8 cellular contexts compared by ENCODE assay signal in genomic region chrX:154486052-154486395, GRCh38. TPM values are rescaled to one million over a fixed set of nuclear protein-coding genes. Genes with fewer than 3 reads are reported as not detected.
A peak's percentile ranks its signal among the peaks of the same experiment; 100 is the strongest.
DNase-seq lines count a peak whose midpoint lies in the region; ATAC-seq, FAIRE-seq and TF ChIP-seq lines count a peak whose summit lies in the region.

No MANE protein-coding gene starts in this region.

- TF ChIP-seq POLR2A in heart left ventricle (IDR thresholded peaks at IDR 0.05) = no peak

- peaks cover 11% of the 10 kb centered on the region for H3K36me3 ChIP-seq in A673 (ENCODE audit: insufficient read depth, low read length, poor library complexity, severe bottlenecking)
- H3K36me3 ChIP-seq in heart left ventricle = peaks cover 0 to 9% (median 6%) of the 10 kb centered on the region in 9 donors

- H3K27ac Mint-ChIP-seq in activated T-helper 1 cell treated with anti-CD3 and anti-CD28 coated beads, Interleukin-12 subunit alpha, Interleukin-12 subunit beta, Interleukin-2, Interleukin-4 antibody, amounts not matched to agents 30 ng/mL and 10 ng/mL and 1 ng/mL, durations not matched to agents 14 hours and 24 hours and 36 hours = no peak overlapping the region

- CTCF ChIA-PET in A673 (lab: Charles Lee) = no interaction called here

- H3K4me3 ChIP-seq in A673 (ENCODE audit: low read depth, low read length, poor library complexity, severe bottlenecking) (peak overlapping the region; percentile 58), HFF-Myc (replicated peaks; ENCODE audit: low read depth, low read length) (peak overlapping the region; percentile 51), heart left ventricle (peak overlapping the region; percentile 50 to 92 (median 68))

- H3K9me3 ChIP-seq in A673 (ENCODE audit: low read depth, low read length, poor library complexity, severe bottlenecking) (no peaks in the 10 kb centered on the region), heart left ventricle (no peaks in the 10 kb centered on the region)

- no peak for ATAC-seq in heart left ventricle
- ATAC-seq in sciatic nerve = no peak

- DNase-seq in A673 (ENCODE audit: low spot score) (no peak), HFF-Myc (ENCODE audit: extremely low read depth, low read depth) (no peak), heart left ventricle (peak in 4 of 5 donors; percentile 27 to 73 (median 46)), sciatic nerve (ENCODE audit: low spot score) (peak; percentile 70), NCI-H1930 (lab: John Stamatoyannopoulos, UW) (no peak), D721Med (ENCODE audit: insufficient read length, low spot score) (no peak), DMS153 treated with DMSO at 0.1 percent for 48 hours (lab: John Stamatoyannopoulos, UW; ENCODE audit: unreplicated experiment) (no peak)
- DNase-seq in activated T-helper 1 cell treated with anti-CD3 and anti-CD28 coated beads, Interleukin-12 subunit alpha, Interleukin-12 subunit beta, Interleukin-2, Interleukin-4 antibody, amounts not matched to agents 30 ng/mL and 10 ng/mL and 1 ng/mL, durations not matched to agents 14 hours and 24 hours and 36 hours (ENCODE audit: low spot score) = peak; percentile 28

- no peaks in the 10 kb centered on the region for H3K27me3 Mint-ChIP-seq in activated T-helper 1 cell treated with anti-CD3 and anti-CD28 coated beads, Interleukin-12 subunit alpha, Interleukin-12 subunit beta, Interleukin-2, Interleukin-4 antibody, amounts not matched to agents 30 ng/mL and 10 ng/mL and 1 ng/mL, durations not matched to agents 14 hours and 24 hours and 36 hours (ENCODE audit: insufficient read depth)

- H3K27ac ChIP-seq in A673 (ENCODE audit: low read depth, low read length, poor library complexity, severe bottlenecking) (peak overlapping the region; percentile 72), heart left ventricle (peak overlapping the region; percentile 78 to 96 (median 92))

- H3K4me1 Mint-ChIP-seq in activated T-helper 1 cell treated with anti-CD3 and anti-CD28 coated beads, Interleukin-12 subunit alpha, Interleukin-12 subunit beta, Interleukin-2, Interleukin-4 antibody, amounts not matched to agents 30 ng/mL and 10 ng/mL and 1 ng/mL, durations not matched to agents 14 hours and 24 hours and 36 hours (ENCODE audit: low read depth) = peaks cover 14% of the 10 kb centered on the region

- H3K4me1 ChIP-seq in A673 (ENCODE audit: insufficient read depth, low read length, poor library complexity, severe bottlenecking) = peaks cover 5% of the 10 kb centered on the region
- peaks cover 0 to 39% (median 17%) of the 10 kb centered on the region in 12 donors for H3K4me1 ChIP-seq in heart left ventricle

- FAIRE-seq in D721Med (lab: Jason Lieb, UNC) = no peak

- peaks cover 11% of the 10 kb centered on the region for H3K36me3 Mint-ChIP-seq in activated T-helper 1 cell treated with anti-CD3 and anti-CD28 coated beads, Interleukin-12 subunit alpha, Interleukin-12 subunit beta, Interleukin-2, Interleukin-4 antibody, amounts not matched to agents 30 ng/mL and 10 ng/mL and 1 ng/mL, durations not matched to agents 14 hours and 24 hours and 36 hours (ENCODE audit: low read depth)

- POLR2A ChIA-PET in A673 (lab: Charles Lee; ENCODE audit: low non-redundant PET) = no interaction called here

- H3K9me3 Mint-ChIP-seq in activated T-helper 1 cell treated with anti-CD3 and anti-CD28 coated beads, Interleukin-12 subunit alpha, Interleukin-12 subunit beta, Interleukin-2, Interleukin-4 antibody, amounts not matched to agents 30 ng/mL and 10 ng/mL and 1 ng/mL, durations not matched to agents 14 hours and 24 hours and 36 hours = no peaks in the 10 kb centered on the region

- TF ChIP-seq CTCF in A673 (conservative IDR thresholded peaks at IDR 0.05; ENCODE audit: low read depth, low read length) = no peak
- no peak for TF ChIP-seq CTCF in HFF-Myc (IDR thresholded peaks at IDR 0.05; ENCODE audit: low read depth, low read length, missing control alignments)
- TF ChIP-seq CTCF in heart left ventricle (IDR thresholded peaks at IDR 0.05) = no peak
- no peak for TF ChIP-seq CTCF in D721Med (IDR thresholded peaks at IDR 0.05; ENCODE audit: insufficient read depth, missing control alignments)

- no TSS peak for BruUV-seq in A673 (replicated peaks; lab: Mats Ljungman, UMichigan)

- WGBS in heart left ventricle, 4 donors = 1 to 80% (median 1%) methylated on average over 9 to 35 of the region's 35 CpGs; no CpG with 5 or more reads in 1 of the 4 donors

- no peak overlapping the region for H3K4me3 Mint-ChIP-seq in activated T-helper 1 cell treated with anti-CD3 and anti-CD28 coated beads, Interleukin-12 subunit alpha, Interleukin-12 subunit beta, Interleukin-2, Interleukin-4 antibody, amounts not matched to agents 30 ng/mL and 10 ng/mL and 1 ng/mL, durations not matched to agents 14 hours and 24 hours and 36 hours

- intact Hi-C loops in A673 (cut with micrococcal nuclease; ENCODE audit: unreplicated experiment) (no loop called here), heart left ventricle (cut with DNase I) (no loop called here), sciatic nerve (cut with DNase I) (no loop called here)
- intact Hi-C loops in activated T-helper 1 cell treated with anti-CD3 and anti-CD28 coated beads, Interleukin-12 subunit alpha, Interleukin-12 subunit beta, Interleukin-2, Interleukin-4 antibody, amounts not matched to agents 30 ng/mL and 10 ng/mL and 1 ng/mL, durations not matched to agents 14 hours and 24 hours and 36 hours (cut with micrococcal nuclease) = no loop called here

- H3K27me3 ChIP-seq in A673 (replicated peaks; ENCODE audit: insufficient read depth, low read depth, low read length, poor library complexity) = no peaks in the 10 kb centered on the region
- H3K27me3 ChIP-seq in heart left ventricle = no peaks in the 10 kb centered on the region

RNA-seq across cellular contexts. Expression of gene UBL4A, which starts 0.4 kb away (rescaled TPM):
- total RNA-seq in A673 (2021) (30.4 and 31.4 TPM in 2 replicates), heart left ventricle (10 to 100 TPM; 40.6 to 92.8 (median 53.7) TPM), sciatic nerve (29.4 TPM)
- 59.2 and 63.5 TPM in 2 replicates for total RNA-seq in activated T-helper 1 cell treated with anti-CD3 and anti-CD28 coated beads, Interleukin-12 subunit alpha, Interleukin-12 subunit beta, Interleukin-2, Interleukin-4 antibody, amounts not matched to agents 30 ng/mL and 10 ng/mL and 1 ng/mL, durations not matched to agents 14 hours and 24 hours and 36 hours
- polyA plus RNA-seq in heart left ventricle = 10 to 100 TPM; 34.6 to 72.8 TPM

RNA-seq across cellular contexts. Expression of gene SLC10A3, which starts 4.4 kb away (rescaled TPM):
- 8.1 and 9.7 TPM in 2 replicates for total RNA-seq in A673 (2021)
- total RNA-seq in activated T-helper 1 cell treated with anti-CD3 and anti-CD28 coated beads, Interleukin-12 subunit alpha, Interleukin-12 subunit beta, Interleukin-2, Interleukin-4 antibody, amounts not matched to agents 30 ng/mL and 10 ng/mL and 1 ng/mL, durations not matched to agents 14 hours and 24 hours and 36 hours = 19.9 and 23.1 TPM in 2 replicates
- total RNA-seq in heart left ventricle = 10 to 100 TPM in 8 of 9 donors, 1 to 10 TPM in 1; 8.3 to 33.3 (median 15.5) TPM
- polyA plus RNA-seq in heart left ventricle = 10 to 100 TPM; 12.2 to 50.6 TPM
- 17.7 TPM for total RNA-seq in sciatic nerve

RNA-seq across cellular contexts. Expression of gene LAGE3, which starts 6.9 kb away (rescaled TPM):
- 30.4 and 34.6 TPM in 2 replicates for total RNA-seq in A673 (2021)
- 60.3 and 63.2 TPM in 2 replicates for total RNA-seq in activated T-helper 1 cell treated with anti-CD3 and anti-CD28 coated beads, Interleukin-12 subunit alpha, Interleukin-12 subunit beta, Interleukin-2, Interleukin-4 antibody, amounts not matched to agents 30 ng/mL and 10 ng/mL and 1 ng/mL, durations not matched to agents 14 hours and 24 hours and 36 hours
- 10 to 100 TPM; 16.2 to 23.6 (median 18.9) TPM for total RNA-seq in heart left ventricle
- polyA plus RNA-seq in heart left ventricle = 10 to 100 TPM; 15.1 to 26.8 TPM
- total RNA-seq in sciatic nerve = 10.6 TPM

RNA-seq across cellular contexts. Expression of gene PLXNA3, which starts 27.9 kb away (rescaled TPM):
- total RNA-seq in A673 (2021) (49.8 and 54.6 TPM in 2 replicates), heart left ventricle (10 to 100 TPM in 7 of 9 donors, 1 to 10 TPM in 2; 4.7 to 46.6 (median 15.3) TPM), sciatic nerve (73.0 TPM)
- total RNA-seq in activated T-helper 1 cell treated with anti-CD3 and anti-CD28 coated beads, Interleukin-12 subunit alpha, Interleukin-12 subunit beta, Interleukin-2, Interleukin-4 antibody, amounts not matched to agents 30 ng/mL and 10 ng/mL and 1 ng/mL, durations not matched to agents 14 hours and 24 hours and 36 hours = 45.4 and 61.1 TPM in 2 replicates
- polyA plus RNA-seq in heart left ventricle = 10 to 100 TPM in 1 of 2 donors, 1 to 10 TPM in 1; 8.7 to 12.2 TPM

RNA-seq across cellular contexts. Expression of gene FAM3A, which starts 30.0 kb away (rescaled TPM):
- total RNA-seq in A673 (2021) (35.8 and 38.5 TPM in 2 replicates), heart left ventricle (10 to 100 TPM; 36.2 to 82.6 (median 48.6) TPM), sciatic nerve (40.3 TPM)
- 35.9 and 40.1 TPM in 2 replicates for total RNA-seq in activated T-helper 1 cell treated with anti-CD3 and anti-CD28 coated beads, Interleukin-12 subunit alpha, Interleukin-12 subunit beta, Interleukin-2, Interleukin-4 antibody, amounts not matched to agents 30 ng/mL and 10 ng/mL and 1 ng/mL, durations not matched to agents 14 hours and 24 hours and 36 hours
- 10 to 100 TPM; 66.1 to 72.2 TPM for polyA plus RNA-seq in heart left ventricle

Comparison
In these comparisons a context has a peak if more than half of its experiments do, and no peak if none do; other contexts are left out.
1. DNase-seq: peak in activated T-helper 1 cell treated with anti-CD3 and anti-CD28 coated beads, Interleukin-12 subunit alpha, Interleukin-12 subunit beta, Interleukin-2, Interleukin-4 antibody, amounts not matched to agents 30 ng/mL and 10 ng/mL and 1 ng/mL, durations not matched to agents 14 hours and 24 hours and 36 hours (single experiment), heart left ventricle (4 of 5) and sciatic nerve (single experiment); none in A673 (single experiment), HFF-Myc (single experiment), NCI-H1930 (0 of 2), D721Med (single experiment) and DMS153 treated with DMSO at 0.1 percent for 48 hours (single experiment).
2. Peak in every context shown above with its lines, with median percentiles within 50 percentile points of each other: H3K4me3 ChIP-seq.